19 cellular contexts compared by ENCODE assay signal in the genomic region with DNA sequence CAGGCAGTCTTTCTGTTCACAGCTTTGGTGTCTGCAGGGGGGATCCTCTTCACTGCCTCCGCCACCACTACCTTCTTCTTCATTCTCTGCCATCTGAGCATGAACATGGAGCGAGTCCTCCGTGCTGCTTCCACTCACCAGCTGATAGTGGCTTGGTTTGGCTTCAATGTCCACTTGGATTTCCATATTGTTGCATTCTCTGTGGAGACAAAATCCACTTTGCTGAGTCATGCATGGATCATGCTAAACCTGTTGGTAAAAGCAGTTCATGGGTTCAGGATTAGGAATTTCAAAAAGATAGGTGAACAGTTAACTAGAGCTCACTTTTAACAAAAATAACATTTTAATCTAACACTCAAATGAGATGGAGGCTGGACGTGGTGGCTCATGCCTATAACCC. TPM values are rescaled to one million over a fixed set of nuclear protein-coding genes. Genes with fewer than 3 reads are reported as not detected.
DNase-seq lines count a peak whose midpoint lies in the region; ATAC-seq and TF ChIP-seq lines count a peak whose summit lies in the region.
"Had no signal": no experiment of that assay in that cellular context is flagged by ENCODE, and none has a peak within 500 bp of the region (broad histone marks: within the 10 kb centered on the region; RNA-seq: fewer than 3 reads in every experiment).

No MANE protein-coding gene starts in this region.

- no peaks in the 10 kb centered on the region for H3K79me2 ChIP-seq in smooth muscle cell (ENCODE audit: low read depth)

- no peak overlapping the region for H3K4me3 Mint-ChIP-seq in activated CD4-positive, alpha-beta memory T cell treated with anti-CD3 and anti-CD28 coated beads for 36 hours
- H3K4me3 Mint-ChIP-seq in activated CD4-positive, alpha-beta memory T cell treated with anti-CD3 and anti-CD28 coated beads, Interleukin-2, amount 10 ng/mL, durations not matched to agents 7 days and 5 days, result no peak overlapping the region
- no peak overlapping the region for H3K4me3 Mint-ChIP-seq in stimulated activated effector memory CD8-positive, alpha-beta T cell treated with anti-CD3 and anti-CD28 coated beads, Interleukin-12 subunit alpha, Interleukin-12 subunit beta, amount 100 ng/mL, for 72 hours
- H3K4me3 Mint-ChIP-seq: activated naive CD4-positive, alpha-beta T cell treated with anti-CD3 and anti-CD28 coated beads, Interleukin-2, amount 50 U/mL, for 24 hours; endodermal cell; neural progenitor cell; T-cell had no signal

- peaks cover 13% of the 10 kb centered on the region for H3F3A ChIP-seq in smooth muscle cell (ENCODE audit: low read depth)

- intact Hi-C loops in activated CD4-positive, alpha-beta memory T cell treated with anti-CD3 and anti-CD28 coated beads for 36 hours (cut with micrococcal nuclease), result loop anchor here (5.0 to 10.0 kb wide), 2 partner anchors 100 to 148 kb away; a partner anchor contains a TSS

- H3K4me1 ChIP-seq in Peyer's patch (peaks cover 0 to 53% (median 4%) of the 10 kb centered on the region in 4 donors), smooth muscle cell (ENCODE audit: low read depth) (peaks cover 4% of the 10 kb centered on the region)

- WGBS in smooth muscle cell (ENCODE audit: low lambda C conversion rate), result 94% methylated on average over 4 of the region's 4 CpGs

- peaks cover 42% of the 10 kb centered on the region for H3K4me1 Mint-ChIP-seq in activated CD4-positive, alpha-beta memory T cell treated with anti-CD3 and anti-CD28 coated beads for 36 hours (ENCODE audit: low read depth)
- H3K4me1 Mint-ChIP-seq in activated CD4-positive, alpha-beta memory T cell treated with anti-CD3 and anti-CD28 coated beads, Interleukin-2, amount 10 ng/mL, durations not matched to agents 7 days and 5 days, result peaks cover 58% of the 10 kb centered on the region
- H3K4me1 Mint-ChIP-seq in stimulated activated effector memory CD8-positive, alpha-beta T cell treated with anti-CD3 and anti-CD28 coated beads, Interleukin-12 subunit alpha, Interleukin-12 subunit beta, amount 100 ng/mL, for 72 hours, result peaks cover 26% of the 10 kb centered on the region
- H3K4me1 Mint-ChIP-seq: activated naive CD4-positive, alpha-beta T cell treated with anti-CD3 and anti-CD28 coated beads, Interleukin-2, amount 50 U/mL, for 24 hours; neural progenitor cell; T-cell had no signal

- no peaks in the 10 kb centered on the region for H3K27me3 Mint-ChIP-seq in activated CD4-positive, alpha-beta memory T cell treated with anti-CD3 and anti-CD28 coated beads for 36 hours
- no peaks in the 10 kb centered on the region for H3K27me3 Mint-ChIP-seq in activated CD4-positive, alpha-beta memory T cell treated with anti-CD3 and anti-CD28 coated beads, Interleukin-2, amount 10 ng/mL, durations not matched to agents 7 days and 5 days
- H3K27me3 Mint-ChIP-seq: activated naive CD4-positive, alpha-beta T cell treated with anti-CD3 and anti-CD28 coated beads, Interleukin-2, amount 50 U/mL, for 24 hours; T-cell had no signal

- ATAC-seq in stimulated activated effector memory CD8-positive, alpha-beta T cell treated with anti-CD3 and anti-CD28 coated beads, Interleukin-12 subunit alpha, Interleukin-12 subunit beta, amount 100 ng/mL, for 72 hours, result no peak
- no peak for ATAC-seq in HG03108 (IDR thresholded peaks at IDR 0.05; ENCODE audit: unreplicated experiment)
- no peak for ATAC-seq in GM18502 (IDR thresholded peaks at IDR 0.05; ENCODE audit: poor library complexity, unreplicated experiment)
- ATAC-seq: left lung, T-cell had no signal

- H3K27me3 ChIP-seq in Peyer's patch (no peaks in the 10 kb centered on the region), smooth muscle cell (ENCODE audit: low read depth) (no peaks in the 10 kb centered on the region)
- H3K27me3 ChIP-seq: left lung, neural progenitor cell had no signal

- H4K20me1 ChIP-seq in smooth muscle cell (ENCODE audit: low read depth), result peaks cover 14% of the 10 kb centered on the region

- no peak overlapping the region for H3K4me2 ChIP-seq in smooth muscle cell
- H3K4me2 ChIP-seq: neural progenitor cell had no signal

- H3K9ac ChIP-seq in smooth muscle cell (ENCODE audit: low read depth), result no peak overlapping the region
- H3K9ac ChIP-seq: neural progenitor cell had no signal

- CTCF ChIA-PET in activated CD4-positive, alpha-beta memory T cell treated with anti-CD3 and anti-CD28 coated beads for 36 hours (lab: Charles Lee), result interaction anchor here (4.5 kb wide), 1 partner anchor 118 kb away, joined by 27 read pairs; no protein-coding TSS in a partner anchor
- CTCF ChIA-PET in activated CD4-positive, alpha-beta memory T cell treated with anti-CD3 and anti-CD28 coated beads, Interleukin-2, amount 10 ng/mL, durations not matched to agents 7 days and 5 days (lab: Charles Lee), result interaction anchor here (0.8 to 1.6 kb wide), 4 partner anchors 44 to 190 kb away, joined by 3 to 8 read pairs (median 4); a partner anchor contains a TSS

- peaks cover 28% of the 10 kb centered on the region for H3K36me3 Mint-ChIP-seq in activated CD4-positive, alpha-beta memory T cell treated with anti-CD3 and anti-CD28 coated beads for 36 hours
- H3K36me3 Mint-ChIP-seq in activated CD4-positive, alpha-beta memory T cell treated with anti-CD3 and anti-CD28 coated beads, Interleukin-2, amount 10 ng/mL, durations not matched to agents 7 days and 5 days (ENCODE audit: low read depth), result peaks cover 53% of the 10 kb centered on the region
- H3K36me3 Mint-ChIP-seq in stimulated activated effector memory CD8-positive, alpha-beta T cell treated with anti-CD3 and anti-CD28 coated beads, Interleukin-12 subunit alpha, Interleukin-12 subunit beta, amount 100 ng/mL, for 72 hours, result peaks cover 84% of the 10 kb centered on the region

- H3K36me3 ChIP-seq in Peyer's patch, result peaks cover 0 to 57% (median 0%) of the 10 kb centered on the region in 3 donors
- H3K36me3 ChIP-seq in smooth muscle cell (ENCODE audit: low read depth), result no peaks in the 10 kb centered on the region
- H3K36me3 ChIP-seq: neural progenitor cell, prostate gland had no signal

- no peak for TF ChIP-seq POLR2A in Peyer's patch (IDR thresholded peaks at IDR 0.05)

- H3K9me3 Mint-ChIP-seq in activated CD4-positive, alpha-beta memory T cell treated with anti-CD3 and anti-CD28 coated beads for 36 hours, result no peaks in the 10 kb centered on the region
- H3K9me3 Mint-ChIP-seq in activated CD4-positive, alpha-beta memory T cell treated with anti-CD3 and anti-CD28 coated beads, Interleukin-2, amount 10 ng/mL, durations not matched to agents 7 days and 5 days, result no peaks in the 10 kb centered on the region
- H3K9me3 Mint-ChIP-seq in stimulated activated effector memory CD8-positive, alpha-beta T cell treated with anti-CD3 and anti-CD28 coated beads, Interleukin-12 subunit alpha, Interleukin-12 subunit beta, amount 100 ng/mL, for 72 hours, result no peaks in the 10 kb centered on the region
- H3K9me3 Mint-ChIP-seq: activated naive CD4-positive, alpha-beta T cell treated with anti-CD3 and anti-CD28 coated beads, Interleukin-2, amount 50 U/mL, for 24 hours; endodermal cell; neural progenitor cell; T-cell had no signal

- no peaks in the 10 kb centered on the region for H3K9me3 ChIP-seq in Peyer's patch
- no peaks in the 10 kb centered on the region for H3K9me3 ChIP-seq in smooth muscle cell (replicated peaks; ENCODE audit: low read depth)
- H3K9me3 ChIP-seq: left lung, prostate gland had no signal

- POLR2A ChIA-PET in activated CD4-positive, alpha-beta memory T cell treated with anti-CD3 and anti-CD28 coated beads for 36 hours (lab: Charles Lee), result no interaction called here
- POLR2A ChIA-PET in activated CD4-positive, alpha-beta memory T cell treated with anti-CD3 and anti-CD28 coated beads, Interleukin-2, amount 10 ng/mL, durations not matched to agents 7 days and 5 days (lab: Charles Lee), result interaction anchor here (1.1 to 1.6 kb wide), 3 partner anchors 11 to 124 kb away, joined by 3 to 6 read pairs (median 3); a partner anchor contains a TSS

- peak overlapping the region in 3 of 4 donors; percentile 48 to 91 (median 73) for H3K27ac ChIP-seq in Peyer's patch
- H3K27ac ChIP-seq in smooth muscle cell (ENCODE audit: low read depth), result no peak overlapping the region
- H3K27ac ChIP-seq: neural progenitor cell, prostate gland had no signal

- H3K4me3 ChIP-seq in Peyer's patch, result no peak overlapping the region
- H3K4me3 ChIP-seq in smooth muscle cell, result no peak overlapping the region
- H3K4me3 ChIP-seq: left lung, neural progenitor cell, prostate gland had no signal

- H3K27ac Mint-ChIP-seq in activated CD4-positive, alpha-beta memory T cell treated with anti-CD3 and anti-CD28 coated beads for 36 hours, result peak overlapping the region; percentile 69
- no peak overlapping the region for H3K27ac Mint-ChIP-seq in activated CD4-positive, alpha-beta memory T cell treated with anti-CD3 and anti-CD28 coated beads, Interleukin-2, amount 10 ng/mL, durations not matched to agents 7 days and 5 days
- peak overlapping the region; percentile 70 for H3K27ac Mint-ChIP-seq in stimulated activated effector memory CD8-positive, alpha-beta T cell treated with anti-CD3 and anti-CD28 coated beads, Interleukin-12 subunit alpha, Interleukin-12 subunit beta, amount 100 ng/mL, for 72 hours
- H3K27ac Mint-ChIP-seq: endodermal cell, neural progenitor cell had no signal

- TF ChIP-seq CTCF in Peyer's patch (IDR thresholded peaks at IDR 0.05) (no peak), smooth muscle cell (IDR thresholded peaks at IDR 0.05; ENCODE audit: borderline replicate concordance, insufficient read depth, poor library complexity, severe bottlenecking) (no peak)

- H2AFZ ChIP-seq in smooth muscle cell (ENCODE audit: low read depth), result no peak overlapping the region
- H2AFZ ChIP-seq: neural progenitor cell had no signal

- DNase-seq in activated CD4-positive, alpha-beta memory T cell treated with anti-CD3 and anti-CD28 coated beads for 36 hours, result no peak
- no peak for DNase-seq in activated CD4-positive, alpha-beta memory T cell treated with anti-CD3 and anti-CD28 coated beads, Interleukin-2, amount 10 ng/mL, durations not matched to agents 7 days and 5 days
- DNase-seq in Peyer's patch (no peak), cerebellum (ENCODE audit: low spot score) (peak; percentile 28), smooth muscle cell (lab: John Stamatoyannopoulos, UW; ENCODE audit: unreplicated experiment) (no peak)
- no peak for DNase-seq in stimulated activated effector memory CD8-positive, alpha-beta T cell treated with anti-CD3 and anti-CD28 coated beads, Interleukin-12 subunit alpha, Interleukin-12 subunit beta, amount 100 ng/mL, for 72 hours (ENCODE audit: low spot score in 2 of 2)
- DNase-seq: endodermal cell, left lung, midbrain, MM.1S, NCI-H1436 treated with DMSO at 0.1 percent for 48 hours, SHP77 treated with DMSO at 0.1 percent for 48 hours, T-cell had no signal

RNA-seq across cellular contexts. Expression of a gene that starts 27.5 kb away (rescaled TPM):
- 10 to 100 TPM; 72.4 to 72.8 TPM for total RNA-seq in activated CD4-positive, alpha-beta memory T cell treated with anti-CD3 and anti-CD28 coated beads for 36 hours
- total RNA-seq in activated CD4-positive, alpha-beta memory T cell treated with anti-CD3 and anti-CD28 coated beads, Interleukin-2, amount 10 ng/mL, durations not matched to agents 7 days and 5 days, result 10 to 100 TPM; 42.9 to 46.9 TPM
- total RNA-seq in Peyer's patch, result 10 to 100 TPM; 28.1 to 62.1 (median 54.6) TPM
- 23.9 TPM for total RNA-seq in cerebellum
- 11.2 and 13.5 TPM in 2 replicates for total RNA-seq in smooth muscle cell
- polyA plus RNA-seq in smooth muscle cell, result 12.3 and 13.8 TPM in 2 replicates

RNA-seq across cellular contexts. Expression of a gene that starts 35.9 kb away (rescaled TPM):
- 1 to 10 TPM; 3.6 to 4.0 TPM for total RNA-seq in activated CD4-positive, alpha-beta memory T cell treated with anti-CD3 and anti-CD28 coated beads for 36 hours
- not detected for total RNA-seq in activated CD4-positive, alpha-beta memory T cell treated with anti-CD3 and anti-CD28 coated beads, Interleukin-2, amount 10 ng/mL, durations not matched to agents 7 days and 5 days
- total RNA-seq in Peyer's patch, result 100 to 1,000 TPM; 228 to 892 (median 538) TPM
- 1.8 TPM for total RNA-seq in cerebellum
- total RNA-seq in smooth muscle cell, result 40.9 and 84.1 TPM in 2 replicates
- 59.0 and 98.5 TPM in 2 replicates for polyA plus RNA-seq in smooth muscle cell

RNA-seq across cellular contexts. Expression of a gene that starts 50.8 kb away (rescaled TPM):
- under 1 TPM in 1 of 2 experiments, not detected in 1; 0.29 TPM for total RNA-seq in activated CD4-positive, alpha-beta memory T cell treated with anti-CD3 and anti-CD28 coated beads for 36 hours
- under 1 TPM; 0.38 to 0.60 TPM for total RNA-seq in activated CD4-positive, alpha-beta memory T cell treated with anti-CD3 and anti-CD28 coated beads, Interleukin-2, amount 10 ng/mL, durations not matched to agents 7 days and 5 days
- total RNA-seq in Peyer's patch (under 1 TPM in 1 of 4 donors, not detected in 3; 0.53 TPM), cerebellum (25.2 TPM), smooth muscle cell (not detected in 2 replicates)
- 0.24 TPM in 1 of 2 replicates, not detected in the other for polyA plus RNA-seq in smooth muscle cell
- polyA plus RNA-seq: BJ had no signal

Comparison
In these comparisons a context has a peak if more than half of its experiments do, and no peak if none do; other contexts are left out.
1. RNA of a gene that starts 50.8 kb away (total RNA-seq): 25.2 TPM in cerebellum (single experiment); 0.38 to 0.60 TPM in activated CD4-positive, alpha-beta memory T cell treated with anti-CD3 and anti-CD28 coated beads, Interleukin-2, amount 10 ng/mL, durations not matched to agents 7 days and 5 days, 0.53 TPM in Peyer's patch, 0.29 TPM in activated CD4-positive, alpha-beta memory T cell treated with anti-CD3 and anti-CD28 coated beads for 36 hours and not detected in smooth muscle cell; every median in the first group is over 10 times any median in the second.